ENCODE assay signal across 1 cellular context in genomic region chr15:26394801-26395200, GRCh38.
TF ChIP-seq lines count a peak whose summit lies in the region.

No MANE protein-coding gene starts in this region.

TF ChIP-seq in SK-N-SH, 30 proteins besides CTCF, POLR2A, EP300 and RAD21 (continued from another document):
- TF ChIP-seq IRF3 (IDR thresholded peaks at IDR 0.05; ENCODE audit: low read depth, low read length) (no peak), NRF1 (IDR thresholded peaks at IDR 0.05; ENCODE audit: low read depth, low read length) (no peak), TCF12 (IDR thresholded peaks at IDR 0.05) (no peak), RCOR1 (IDR thresholded peaks at IDR 0.05; ENCODE audit: low read length) (no peak), JUND (IDR thresholded peaks at IDR 0.05) (no peak), RFX5 (IDR thresholded peaks at IDR 0.05; ENCODE audit: low read length) (no peak)
- TF ChIP-seq, protein P1, sequence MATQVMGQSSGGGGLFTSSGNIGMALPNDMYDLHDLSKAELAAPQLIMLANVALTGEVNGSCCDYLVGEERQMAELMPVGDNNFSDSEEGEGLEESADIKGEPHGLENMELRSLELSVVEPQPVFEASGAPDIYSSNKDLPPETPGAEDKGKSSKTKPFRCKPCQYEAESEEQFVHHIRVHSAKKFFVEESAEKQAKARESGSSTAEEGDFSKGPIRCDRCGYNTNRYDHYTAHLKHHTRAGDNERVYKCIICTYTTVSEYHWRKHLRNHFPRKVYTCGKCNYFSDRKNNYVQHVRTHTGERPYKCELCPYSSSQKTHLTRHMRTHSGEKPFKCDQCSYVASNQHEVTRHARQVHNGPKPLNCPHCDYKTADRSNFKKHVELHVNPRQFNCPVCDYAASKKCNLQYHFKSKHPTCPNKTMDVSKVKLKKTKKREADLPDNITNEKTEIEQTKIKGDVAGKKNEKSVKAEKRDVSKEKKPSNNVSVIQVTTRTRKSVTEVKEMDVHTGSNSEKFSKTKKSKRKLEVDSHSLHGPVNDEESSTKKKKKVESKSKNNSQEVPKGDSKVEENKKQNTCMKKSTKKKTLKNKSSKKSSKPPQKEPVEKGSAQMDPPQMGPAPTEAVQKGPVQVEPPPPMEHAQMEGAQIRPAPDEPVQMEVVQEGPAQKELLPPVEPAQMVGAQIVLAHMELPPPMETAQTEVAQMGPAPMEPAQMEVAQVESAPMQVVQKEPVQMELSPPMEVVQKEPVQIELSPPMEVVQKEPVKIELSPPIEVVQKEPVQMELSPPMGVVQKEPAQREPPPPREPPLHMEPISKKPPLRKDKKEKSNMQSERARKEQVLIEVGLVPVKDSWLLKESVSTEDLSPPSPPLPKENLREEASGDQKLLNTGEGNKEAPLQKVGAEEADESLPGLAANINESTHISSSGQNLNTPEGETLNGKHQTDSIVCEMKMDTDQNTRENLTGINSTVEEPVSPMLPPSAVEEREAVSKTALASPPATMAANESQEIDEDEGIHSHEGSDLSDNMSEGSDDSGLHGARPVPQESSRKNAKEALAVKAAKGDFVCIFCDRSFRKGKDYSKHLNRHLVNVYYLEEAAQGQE (IDR thresholded peaks at IDR 0.05; ENCODE audit: low read depth, low read length), result no peak
